In the genomic region with DNA sequence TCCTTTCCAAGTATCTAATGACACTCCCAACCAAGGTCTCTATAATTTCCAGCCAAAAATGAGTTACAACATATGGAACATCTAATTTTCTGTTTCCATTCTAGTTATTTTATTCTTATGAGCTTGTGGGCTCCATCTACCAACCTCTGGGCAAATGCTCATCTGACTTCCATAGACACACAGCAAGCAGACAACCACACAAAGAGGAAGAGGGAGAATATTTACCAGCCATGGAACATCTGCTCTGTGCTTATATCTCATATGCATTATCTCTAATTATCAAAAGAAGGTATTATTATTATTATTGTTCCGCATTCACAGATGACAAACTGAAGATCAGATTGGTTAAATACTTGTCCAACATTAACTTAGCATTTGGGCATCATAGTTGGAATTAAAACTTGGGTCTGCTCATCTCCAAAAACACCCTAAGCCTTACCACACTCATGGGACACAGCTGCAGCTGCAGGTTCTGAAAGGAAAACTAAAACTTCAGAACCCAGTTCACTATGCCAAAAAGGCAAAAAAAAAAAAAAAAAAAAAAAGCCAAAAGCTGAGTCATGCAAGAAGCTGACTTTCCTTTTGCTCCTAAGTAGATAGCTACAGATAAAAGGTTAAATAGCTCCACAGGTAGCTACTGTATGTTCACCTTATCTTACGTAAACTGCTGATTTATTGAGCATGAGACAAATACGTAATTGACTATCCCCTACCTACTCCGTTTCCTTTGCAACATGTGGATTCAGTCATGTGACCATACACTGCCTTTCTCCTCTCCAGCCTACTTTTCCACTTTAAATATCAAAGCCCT, we compare ENCODE assay signal across 10 cellular contexts. TPM values are rescaled to one million over a fixed set of nuclear protein-coding genes. Genes with fewer than 3 reads are reported as not detected.
DNase-seq lines count a peak whose midpoint lies in the region; ATAC-seq and TF ChIP-seq lines count a peak whose summit lies in the region.
"Had no signal": no experiment of that assay in that cellular context is flagged by ENCODE, and none has a peak within 500 bp of the region (broad histone marks: within the 10 kb centered on the region; RNA-seq: fewer than 3 reads in every experiment).

No MANE protein-coding gene starts in this region.

- H3K9me3 Mint-ChIP-seq in activated CD4-positive, alpha-beta T cell treated with anti-CD3 and anti-CD28 coated beads, Interleukin-2, amount 10 ng/mL, durations not matched to agents 7 days and 5 days = no peaks in the 10 kb centered on the region

- CTCF ChIA-PET in activated CD4-positive, alpha-beta T cell treated with anti-CD3 and anti-CD28 coated beads, Interleukin-2, amount 10 ng/mL, durations not matched to agents 7 days and 5 days (lab: Charles Lee) = interaction anchor here (0.7 kb wide), 1 partner anchor 43 kb away, joined by 3 read pairs; no protein-coding TSS in a partner anchor

- DNase-seq in AG10803 (ENCODE audit: low read depth) (peak; percentile 2), MV-4-11 (lab: John Stamatoyannopoulos, UW) (no peak)
- no peak for DNase-seq in activated effector memory CD4-positive, alpha-beta T cell treated with anti-CD3 and anti-CD28 coated beads, Interleukin-2, amount 50 U/mL, for 16 hours
- DNase-seq in stimulated activated naive CD4-positive, alpha-beta T cell (lab: John Stamatoyannopoulos, UW) = no peak
- DNase-seq in activated CD4-positive, alpha-beta T cell treated with anti-CD3 and anti-CD28 coated beads, Interleukin-2, amount 10 ng/mL, durations not matched to agents 7 days and 5 days = no peak
- DNase-seq: H7, mammary epithelial cell had no signal

- POLR2A ChIA-PET in activated CD4-positive, alpha-beta T cell treated with anti-CD3 and anti-CD28 coated beads, Interleukin-2, amount 10 ng/mL, durations not matched to agents 7 days and 5 days (lab: Charles Lee) = no interaction called here

- H3K36me3 Mint-ChIP-seq in activated CD4-positive, alpha-beta T cell treated with anti-CD3 and anti-CD28 coated beads, Interleukin-2, amount 10 ng/mL, durations not matched to agents 7 days and 5 days (ENCODE audit: low read depth) = no peaks in the 10 kb centered on the region

- H3K4me3 Mint-ChIP-seq in activated CD4-positive, alpha-beta T cell treated with anti-CD3 and anti-CD28 coated beads, Interleukin-2, amount 10 ng/mL, durations not matched to agents 7 days and 5 days = no peak overlapping the region

- H3K4me3 ChIP-seq in AG10803 (ENCODE audit: low read length) = no peak overlapping the region

- TF ChIP-seq POLR2A in Raji (IDR thresholded peaks at IDR 0.05; ENCODE audit: insufficient read depth, low read depth, low read length) = 0 out of 2 replicates have a peak, but pooled peaks have one; percentile 11

- H3K4me1 Mint-ChIP-seq in activated CD4-positive, alpha-beta T cell treated with anti-CD3 and anti-CD28 coated beads, Interleukin-2, amount 10 ng/mL, durations not matched to agents 7 days and 5 days = peaks cover 9% of the 10 kb centered on the region

- TF ChIP-seq CTCF in AG10803 (conservative IDR thresholded peaks at IDR 0.05; ENCODE audit: low read length) = no peak

- ATAC-seq in GM19395 (IDR thresholded peaks at IDR 0.05; ENCODE audit: unreplicated experiment) (peak; percentile 43), HG03045 (IDR thresholded peaks at IDR 0.05; ENCODE audit: unreplicated experiment) (peak; percentile 37)

- no peaks in the 10 kb centered on the region for H3K27me3 Mint-ChIP-seq in activated CD4-positive, alpha-beta T cell treated with anti-CD3 and anti-CD28 coated beads, Interleukin-2, amount 10 ng/mL, durations not matched to agents 7 days and 5 days

- H3K27ac Mint-ChIP-seq in activated CD4-positive, alpha-beta T cell treated with anti-CD3 and anti-CD28 coated beads, Interleukin-2, amount 10 ng/mL, durations not matched to agents 7 days and 5 days = no peak overlapping the region

RNA-seq across cellular contexts. Expression of gene TCL1B, which starts 23.6 kb away (rescaled TPM):
- not detected for total RNA-seq in activated CD4-positive, alpha-beta T cell treated with anti-CD3 and anti-CD28 coated beads, Interleukin-2, amount 10 ng/mL, durations not matched to agents 7 days and 5 days
- total RNA-seq: mammary epithelial cell had no signal

RNA-seq across cellular contexts. Expression of gene TCL1A, which starts 51.3 kb away (rescaled TPM):
- total RNA-seq in activated CD4-positive, alpha-beta T cell treated with anti-CD3 and anti-CD28 coated beads, Interleukin-2, amount 10 ng/mL, durations not matched to agents 7 days and 5 days = not detected
- total RNA-seq: H7, mammary epithelial cell had no signal
